In genomic region chr12:54417712-54418440, GRCh38 we compare ENCODE assay signal across 1 cellular context.
TF ChIP-seq lines count a peak whose summit lies in the region.

No MANE protein-coding gene starts in this region.

TF ChIP-seq in HCT116, 20 proteins besides CTCF, POLR2A, EP300 and RAD21 (continued from another document):
- TF ChIP-seq ZBTB33 (IDR thresholded peaks at IDR 0.05; ENCODE audit: extremely low read depth, insufficient replicate concordance, low read length), result no peak
- no peak for TF ChIP-seq REST (IDR thresholded peaks at IDR 0.05; ENCODE audit: low read depth)
- TF ChIP-seq FOSL1 (IDR thresholded peaks at IDR 0.05; ENCODE audit: low read depth), result no peak
- no peak for TF ChIP-seq CBX3 (IDR thresholded peaks at IDR 0.05; ENCODE audit: low read depth)
- no peak for TF ChIP-seq TCF7L2 (IDR thresholded peaks at IDR 0.05; ENCODE audit: borderline replicate concordance, extremely low read depth, insufficient read depth, insufficient read length)
- TF ChIP-seq JUND (IDR thresholded peaks at IDR 0.05), result no peak
- no peak for TF ChIP-seq ELF1 (IDR thresholded peaks at IDR 0.05; ENCODE audit: borderline replicate concordance, low read depth)
- TF ChIP-seq ZFX (IDR thresholded peaks at IDR 0.05), result no peak
- TF ChIP-seq CEBPB (IDR thresholded peaks at IDR 0.05; ENCODE audit: low read depth), result no peak
- no peak for TF ChIP-seq MAX (IDR thresholded peaks at IDR 0.05)
- no peak for TF ChIP-seq EZH2phosphoT487 (IDR thresholded peaks at IDR 0.05; ENCODE audit: borderline replicate concordance)
- TF ChIP-seq POLR2AphosphoS5 (IDR thresholded peaks at IDR 0.05; ENCODE audit: low read depth, low read length), result no peak
- no peak for TF ChIP-seq EZH2 (IDR thresholded peaks at IDR 0.05)
- no peak for TF ChIP-seq ZNF274 (IDR thresholded peaks at IDR 0.05; ENCODE audit: low read depth, low read length)
- no peak for TF ChIP-seq SIN3A (IDR thresholded peaks at IDR 0.05; ENCODE audit: low read depth)
- no peak for TF ChIP-seq SP1 (IDR thresholded peaks at IDR 0.05; ENCODE audit: low read depth)
- no peak for TF ChIP-seq SRF (IDR thresholded peaks at IDR 0.05; ENCODE audit: low read depth)
- no peak for TF ChIP-seq YY1 (IDR thresholded peaks at IDR 0.05; ENCODE audit: extremely low read depth, insufficient replicate concordance, low read depth, low read length)
TF ChIP-seq in HCT116: peak in this region for 0.
